ENCODE assay signal across 22 cellular contexts in the genomic region with DNA sequence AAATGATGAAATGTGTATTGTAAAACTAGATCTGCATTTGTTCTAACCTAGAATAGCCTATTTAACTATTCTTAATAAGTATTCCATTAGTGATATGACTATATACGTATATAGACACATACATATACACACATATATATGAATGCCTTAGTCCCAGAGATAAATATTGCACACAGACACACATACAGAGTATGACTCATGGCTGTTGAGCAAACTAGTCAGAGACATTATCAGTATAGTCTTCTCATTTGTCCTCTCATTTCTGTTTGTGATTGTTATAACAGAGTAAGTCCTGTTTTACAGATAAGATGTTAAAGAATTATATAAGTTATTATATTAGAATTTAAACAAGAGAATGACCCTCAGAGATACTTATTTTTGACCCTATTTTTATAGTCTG.
DNase-seq lines count a peak whose midpoint lies in the region; ATAC-seq, FAIRE-seq and TF ChIP-seq lines count a peak whose summit lies in the region.
"Had no signal": no experiment of that assay in that cellular context is flagged by ENCODE, and none has a peak within 500 bp of the region (broad histone marks: within the 10 kb centered on the region; RNA-seq: fewer than 3 reads in every experiment).

No MANE protein-coding gene starts in this region.

- ATAC-seq in HG03378 (IDR thresholded peaks at IDR 0.05; ENCODE audit: unreplicated experiment) (no peak), left colon (no peak)
- ATAC-seq: HepG2 had no signal

- TF ChIP-seq CTCF in bronchial epithelial cell (IDR thresholded peaks at IDR 0.05; ENCODE audit: insufficient read depth, low read length, severe bottlenecking), result no peak

- H3K4me3 ChIP-seq in bronchial epithelial cell (ENCODE audit: low read depth, low read length), result no peak overlapping the region

- no peaks in the 10 kb centered on the region for H3K27me3 ChIP-seq in bronchial epithelial cell (ENCODE audit: control insufficient read depth, insufficient read depth, low read length)

- DNase-seq in DMS53 treated with DMSO at 0.1 percent for 48 hours (lab: John Stamatoyannopoulos, UW; ENCODE audit: unreplicated experiment) (peak; percentile 9), LHCN-M2 (ENCODE audit: low read depth) (peak; percentile 14), bronchial epithelial cell (ENCODE audit: low read depth) (peak; percentile 15), iris pigment epithelial cell (ENCODE audit: low read depth) (peak; percentile 29), left colon (no peak)
- no peak for DNase-seq in activated CD4-positive, CD25-positive, alpha-beta regulatory T cell (lab: John Stamatoyannopoulos, UW)
- DNase-seq: Calu3; CD8-positive, alpha-beta memory T cell; H7; HFFc6; KBM-7; MV-4-11; NCI-H1105 treated with DMSO at 0.1 percent for 48 hours; NCI-H2081; NCI-H2171; NCI-H524 treated with DMSO at 0.1 percent for 48 hours; NCI-H82; RPMI8226; SHP77 had no signal

- no peak for FAIRE-seq in bronchial epithelial cell (lab: Jason Lieb, UNC)
- FAIRE-seq: A204.1, HepG2 had no signal

- H3K36me3 ChIP-seq in bronchial epithelial cell (ENCODE audit: control insufficient read depth, insufficient read depth, low read length), result no peaks in the 10 kb centered on the region

- intact Hi-C loops in left colon (cut with DNase I, micrococcal nuclease), result no loop called here

Comparison
In these comparisons a context has a peak if more than half of its experiments do, and no peak if none do; other contexts are left out.
1. DNase-seq: peak in DMS53 treated with DMSO at 0.1 percent for 48 hours (single experiment), LHCN-M2 (single experiment), bronchial epithelial cell (single experiment) and iris pigment epithelial cell (single experiment); none in activated CD4-positive, CD25-positive, alpha-beta regulatory T cell (0 of 4) and left colon (0 of 2).